Comparison of ENCODE assay signal across 23 cellular contexts in genomic region chr19:28414748-28415147, GRCh38.
"Had no signal": no experiment of that assay in that cellular context is flagged by ENCODE, and none has a peak within 500 bp of the region (broad histone marks: within the 10 kb centered on the region; RNA-seq: fewer than 3 reads in every experiment).

No MANE protein-coding gene starts in this region.

- H3K27me3 Mint-ChIP-seq: stimulated activated naive CD8-positive, alpha-beta T cell treated with anti-CD3 and anti-CD28 coated beads, Interleukin-15, Interleukin-2, amounts not matched to agents 100 ng/mL and 50 ng/mL, for 24 hours had no signal

- H3K4me3 Mint-ChIP-seq: nephron; neural progenitor cell; stimulated activated effector memory CD8-positive, alpha-beta T cell treated with anti-CD3 and anti-CD28 coated beads, Interleukin-12 subunit alpha, Interleukin-12 subunit beta, amount 100 ng/mL, for 72 hours; stimulated activated naive B cell treated with anti-CD40 and anti-IgM and Interleukin-4, amounts not matched to agents 10 μg/mL and 1 μg/mL and 100 μg/mL, for 72 hours; stimulated activated naive CD8-positive, alpha-beta T cell treated with anti-CD3 and anti-CD28 coated beads, Interleukin-15, Interleukin-2, amounts not matched to agents 100 ng/mL and 50 ng/mL, for 24 hours had no signal

- ATAC-seq: psoas muscle; right cardiac atrium; right lobe of liver; stimulated activated effector memory CD8-positive, alpha-beta T cell treated with anti-CD3 and anti-CD28 coated beads, Interleukin-12 subunit alpha, Interleukin-12 subunit beta, amount 100 ng/mL, for 72 hours; stimulated activated naive B cell treated with anti-CD40 and anti-IgM and Interleukin-4, amounts not matched to agents 10 μg/mL and 1 μg/mL and 100 μg/mL, for 72 hours had no signal

- H3K4me1 Mint-ChIP-seq: nephron; neural progenitor cell; stimulated activated effector memory CD8-positive, alpha-beta T cell treated with anti-CD3 and anti-CD28 coated beads, Interleukin-12 subunit alpha, Interleukin-12 subunit beta, amount 100 ng/mL, for 72 hours; stimulated activated naive B cell treated with anti-CD40 and anti-IgM and Interleukin-4, amounts not matched to agents 10 μg/mL and 1 μg/mL and 100 μg/mL, for 72 hours had no signal

- H3K9me3 Mint-ChIP-seq: nephron; neural progenitor cell; stimulated activated naive B cell treated with anti-CD40 and anti-IgM and Interleukin-4, amounts not matched to agents 10 μg/mL and 1 μg/mL and 100 μg/mL, for 72 hours; stimulated activated naive CD8-positive, alpha-beta T cell treated with anti-CD3 and anti-CD28 coated beads, Interleukin-15, Interleukin-2, amounts not matched to agents 100 ng/mL and 50 ng/mL, for 24 hours had no signal

- DNase-seq: occipital lobe; ovary; posterior cingulate gyrus; psoas muscle; right cardiac atrium; right lobe of liver; sigmoid colon; small intestine; stimulated activated CD4-positive, alpha-beta T cell treated with anti-CD3 and anti-CD28 coated beads, Interleukin-15, amount 100 ng/mL, for 24 hours; stimulated activated CD4-positive, alpha-beta T cell treated with anti-CD3 and anti-CD28 coated beads, Interleukin-2, amount 100 ng/mL, for 24 hours; stimulated activated CD4-positive, alpha-beta T cell treated with anti-CD3 and anti-CD28 coated beads, Interleukin-2, amount 100 ng/mL, for 48 hours; stimulated activated CD4-positive, alpha-beta T cell treated with anti-CD3 and anti-CD28 coated beads, Interleukin-4, amount 100 ng/mL, for 24 hours; stimulated activated naive B cell treated with anti-CD40 and anti-IgM and Interleukin-4, amounts not matched to agents 10 μg/mL and 1 μg/mL and 100 μg/mL, for 72 hours; stimulated activated naive CD4-positive, alpha-beta T cell treated with Interleukin-2 at 50 U/mL for 16 hours; stomach; thyroid gland; trophoblast cell; upper lobe of left lung had no signal

- H3K36me3 Mint-ChIP-seq: neural progenitor cell; stimulated activated effector memory CD8-positive, alpha-beta T cell treated with anti-CD3 and anti-CD28 coated beads, Interleukin-12 subunit alpha, Interleukin-12 subunit beta, amount 100 ng/mL, for 72 hours; stimulated activated naive B cell treated with anti-CD40 and anti-IgM and Interleukin-4, amounts not matched to agents 10 μg/mL and 1 μg/mL and 100 μg/mL, for 72 hours had no signal

- H3K27ac Mint-ChIP-seq: nephron; neural progenitor cell; progenitor cell of endocrine pancreas; stimulated activated effector memory CD8-positive, alpha-beta T cell treated with anti-CD3 and anti-CD28 coated beads, Interleukin-12 subunit alpha, Interleukin-12 subunit beta, amount 100 ng/mL, for 72 hours; stimulated activated naive B cell treated with anti-CD40 and anti-IgM and Interleukin-4, amounts not matched to agents 10 μg/mL and 1 μg/mL and 100 μg/mL, for 72 hours; stimulated activated naive CD8-positive, alpha-beta T cell treated with anti-CD3 and anti-CD28 coated beads, Interleukin-15, Interleukin-2, amounts not matched to agents 100 ng/mL and 50 ng/mL, for 24 hours had no signal
